Comparison of ENCODE assay signal across 8 cellular contexts in genomic region chr2:108534577-108535379, GRCh38. TPM values are rescaled to one million over a fixed set of nuclear protein-coding genes. Genes with fewer than 3 reads are reported as not detected.
DNase-seq lines count a peak whose midpoint lies in the region; ATAC-seq lines count a peak whose summit lies in the region.

No MANE protein-coding gene starts in this region.

- no peaks in the 10 kb centered on the region for H3K9me3 Mint-ChIP-seq in activated naive CD8-positive, alpha-beta T cell treated with anti-CD3 and anti-CD28 coated beads, Interleukin-2, amount 10 ng/mL, durations not matched to agents 7 days and 5 days

- H3K27ac Mint-ChIP-seq in activated naive CD8-positive, alpha-beta T cell treated with anti-CD3 and anti-CD28 coated beads, Interleukin-2, amount 10 ng/mL, durations not matched to agents 7 days and 5 days, result peak overlapping the region; percentile 85

- intact Hi-C loops in right cardiac atrium (cut with DNase I), result loop anchor here in 3 of 4 donors (5.0 to 10.0 kb wide), 3 partner anchors 43 to 50 kb away; no protein-coding TSS in a partner anchor

- POLR2A ChIA-PET in activated naive CD8-positive, alpha-beta T cell treated with anti-CD3 and anti-CD28 coated beads, Interleukin-2, amount 10 ng/mL, durations not matched to agents 7 days and 5 days (lab: Charles Lee), result interaction anchor here (0.8 to 1.3 kb wide), 3 partner anchors 49 to 86 kb away, joined by 3 to 5 read pairs (median 3); partner anchors contain the start of gene GCC2

- H3K4me3 ChIP-seq in right cardiac atrium (ENCODE audit: low read length), result peak overlapping the region; percentile 99

- peaks cover 3% of the 10 kb centered on the region for H3K4me1 ChIP-seq in right cardiac atrium (ENCODE audit: control insufficient read depth, insufficient read depth, low read length)

- WGBS in right cardiac atrium, result under 1% methylated on average over 59 of the region's 59 CpGs

- peak; percentile 29 for ATAC-seq in GM19328 (IDR thresholded peaks at IDR 0.05; ENCODE audit: unreplicated experiment)
- peak; percentile 35 for ATAC-seq in HG03439 (IDR thresholded peaks at IDR 0.05; ENCODE audit: unreplicated experiment)
- ATAC-seq in activated naive CD8-positive, alpha-beta T cell treated with anti-CD3 and anti-CD28 coated beads, Interleukin-2, amount 10 ng/mL, durations not matched to agents 7 days and 5 days (ENCODE audit: low read depth), result peak; percentile 35
- peak in 1 of 2 donors; percentile 4 for ATAC-seq in right cardiac atrium

- DNase-seq in CD1c-positive myeloid dendritic cell (ENCODE audit: extremely low spot score) (peak; percentile 40), RPMI8226 (peak; percentile 64), right cardiac atrium (peak; percentile 42 to 80 (median 78)), putamen (ENCODE audit: low spot score) (peak; percentile 25), NCI-H1048 (lab: John Stamatoyannopoulos, UW) (no peak)
- DNase-seq in activated naive CD8-positive, alpha-beta T cell treated with anti-CD3 and anti-CD28 coated beads, Interleukin-2, amount 10 ng/mL, durations not matched to agents 7 days and 5 days, result no peak

- H3K27ac ChIP-seq in right cardiac atrium (ENCODE audit: low read length), result peak overlapping the region; percentile 90

- H3K27me3 Mint-ChIP-seq in activated naive CD8-positive, alpha-beta T cell treated with anti-CD3 and anti-CD28 coated beads, Interleukin-2, amount 10 ng/mL, durations not matched to agents 7 days and 5 days, result no peaks in the 10 kb centered on the region

- H3K9me3 ChIP-seq in right cardiac atrium (ENCODE audit: control insufficient read depth, low read length), result no peaks in the 10 kb centered on the region

- no peaks in the 10 kb centered on the region for H3K27me3 ChIP-seq in right cardiac atrium (ENCODE audit: control insufficient read depth, insufficient read depth)

- H3K4me3 Mint-ChIP-seq in activated naive CD8-positive, alpha-beta T cell treated with anti-CD3 and anti-CD28 coated beads, Interleukin-2, amount 10 ng/mL, durations not matched to agents 7 days and 5 days, result peak overlapping the region; percentile 91

- H3K4me1 Mint-ChIP-seq in activated naive CD8-positive, alpha-beta T cell treated with anti-CD3 and anti-CD28 coated beads, Interleukin-2, amount 10 ng/mL, durations not matched to agents 7 days and 5 days, result peaks cover 33% of the 10 kb centered on the region

- H3K36me3 Mint-ChIP-seq in activated naive CD8-positive, alpha-beta T cell treated with anti-CD3 and anti-CD28 coated beads, Interleukin-2, amount 10 ng/mL, durations not matched to agents 7 days and 5 days, result peaks cover 8% of the 10 kb centered on the region

RNA-seq across cellular contexts. Expression of gene LIMS1, which starts 0.5 kb away (rescaled TPM):
- total RNA-seq in activated naive CD8-positive, alpha-beta T cell treated with anti-CD3 and anti-CD28 coated beads, Interleukin-2, amount 10 ng/mL, durations not matched to agents 7 days and 5 days, result 10 to 100 TPM; 46.2 to 52.1 TPM
- 10 to 100 TPM; 45.5 to 65.6 (median 55.9) TPM for total RNA-seq in right cardiac atrium
- 21.4 TPM for polyA plus RNA-seq in right cardiac atrium

Comparison
In these comparisons a context has a peak if more than half of its experiments do, and no peak if none do; other contexts are left out.
1. DNase-seq: peak in CD1c-positive myeloid dendritic cell (single experiment), RPMI8226 (single experiment), right cardiac atrium (3 of 3) and putamen (single experiment); none in activated naive CD8-positive, alpha-beta T cell treated with anti-CD3 and anti-CD28 coated beads, Interleukin-2, amount 10 ng/mL, durations not matched to agents 7 days and 5 days (single experiment) and NCI-H1048 (single experiment).